In genomic region chr3:122578110-122578740, GRCh38 we compare ENCODE assay signal across 9 cellular contexts. TPM values are rescaled to one million over a fixed set of nuclear protein-coding genes. Genes with fewer than 3 reads are reported as not detected.
DNase-seq lines count a peak whose midpoint lies in the region; ATAC-seq, FAIRE-seq and TF ChIP-seq lines count a peak whose summit lies in the region.
"Had no signal": no experiment of that assay in that cellular context is flagged by ENCODE, and none has a peak within 500 bp of the region (broad histone marks: within the 10 kb centered on the region; RNA-seq: fewer than 3 reads in every experiment).

No MANE protein-coding gene starts in this region.

- CTCF ChIA-PET in endothelial cell of umbilical vein (lab: Charles Lee): interaction anchor here (0.8 to 2.3 kb wide), 7 partner anchors 9 to 1031 kb away, joined by 3 to 8 read pairs (median 3); no protein-coding TSS in a partner anchor

- H3K9me3 ChIP-seq in Loucy (ENCODE audit: insufficient read depth, low read depth, low read length) (peaks cover 15% of the 10 kb centered on the region), endothelial cell of umbilical vein (replicated peaks; ENCODE audit: control insufficient read depth, insufficient read depth, low read length) (no peaks in the 10 kb centered on the region), psoas muscle (peaks cover 13% of the 10 kb centered on the region)

- intact Hi-C loops in endothelial cell of umbilical vein (cut with micrococcal nuclease): no loop called here
- intact Hi-C loops in psoas muscle (cut with DNase I): no loop called here
- intact Hi-C loops in left colon (cut with DNase I, micrococcal nuclease): no loop called here

- H3K4me2 ChIP-seq in Loucy (ENCODE audit: low read depth, low read length, poor library complexity, severe bottlenecking) (peak overlapping the region; percentile 37), endothelial cell of umbilical vein (ENCODE audit: insufficient read depth, low read length) (peak overlapping the region; percentile 60)

- H3K27ac ChIP-seq in endothelial cell of umbilical vein (ENCODE audit: insufficient read depth, low read depth, low read length) (no peak overlapping the region), psoas muscle (no peak overlapping the region)

- DNase-seq in endothelial cell of umbilical vein (ENCODE audit: low read depth, low spot score): no peak
- DNase-seq in psoas muscle: no peak
- no peak for DNase-seq in left colon
- no peak for DNase-seq in HK-2 (ENCODE audit: unreplicated experiment)
- no peak for DNase-seq in urothelium cell line (ENCODE audit: low spot score)

- POLR2A ChIA-PET in endothelial cell of umbilical vein (lab: Charles Lee): interaction anchor here (0.6 kb wide), 1 partner anchor 36 kb away, joined by 13 read pairs; no protein-coding TSS in a partner anchor

- TF ChIP-seq CTCF in Loucy (conservative IDR thresholded peaks at IDR 0.05; ENCODE audit: low read length) (no peak), endothelial cell of umbilical vein (IDR thresholded peaks at IDR 0.05; ENCODE audit: extremely low read depth in 1 of 2, insufficient read depth in 1 of 2, low read depth in 1 of 2, low read length in 2 of 2) (no peak), psoas muscle (IDR thresholded peaks at IDR 0.05) (no peak)

- H3K9ac ChIP-seq in Loucy (ENCODE audit: low read depth, low read length, poor library complexity, severe bottlenecking) (peak overlapping the region; percentile 49), endothelial cell of umbilical vein (replicated peaks; ENCODE audit: extremely low read depth, insufficient read depth, low read length) (no peak overlapping the region)

- H3K9me1 ChIP-seq in endothelial cell of umbilical vein (replicated peaks; ENCODE audit: control insufficient read depth, extremely low read depth, insufficient read depth, low read length): no peaks in the 10 kb centered on the region

- H2AFZ ChIP-seq in Loucy (ENCODE audit: low read length): peak overlapping the region; percentile 75
- peak overlapping the region; percentile 96 for H2AFZ ChIP-seq in endothelial cell of umbilical vein (ENCODE audit: low read depth, low read length)

- ATAC-seq in psoas muscle (peak in 3 of 4 donors; percentile 32 to 77 (median 46)), left colon (no peak), GM21786 (IDR thresholded peaks at IDR 0.05; ENCODE audit: unreplicated experiment) (no peak)

- no TSS peak for BruUV-seq in endothelial cell of umbilical vein (replicated peaks; lab: Mats Ljungman, UMichigan)

- H4K20me1 ChIP-seq in Loucy (ENCODE audit: insufficient read depth, low read length, poor library complexity, severe bottlenecking): no peaks in the 10 kb centered on the region
- H4K20me1 ChIP-seq in endothelial cell of umbilical vein (replicated peaks; ENCODE audit: control insufficient read depth, extremely low read depth, insufficient read depth, low read length): no peaks in the 10 kb centered on the region

- FAIRE-seq in G401.6 (lab: Jason Lieb, UNC) (peak; percentile 8), endothelial cell of umbilical vein (lab: Jason Lieb, UNC) (peak; percentile 12), urothelium cell line (lab: Jason Lieb, UNC) (no peak)
- FAIRE-seq: RCC 7860 had no signal

- H3K4me3 ChIP-seq in Loucy (ENCODE audit: low read length, poor library complexity, severe bottlenecking): peak overlapping the region; percentile 64
- peak overlapping the region in 2 of 3 experiments; percentile 39 to 51 for H3K4me3 ChIP-seq in endothelial cell of umbilical vein (replicated peaks in 1 of 3; ENCODE audit: insufficient read depth in 1 of 3, low read depth in 1 of 3, low read length in 3 of 3)
- H3K4me3 ChIP-seq in psoas muscle: peak overlapping the region; percentile 64

- TF ChIP-seq POLR2A in endothelial cell of umbilical vein (IDR thresholded peaks at IDR 0.05; ENCODE audit: low read depth, low read length): no peak

- H3F3A ChIP-seq in Loucy (ENCODE audit: low read depth): no peaks in the 10 kb centered on the region; the same call in 1 of the 2 replicates

- no peaks in the 10 kb centered on the region for H3K9me2 ChIP-seq in Loucy (replicated peaks; ENCODE audit: low read depth, low read length)

- H3K4me1 ChIP-seq in Loucy (ENCODE audit: insufficient read depth, low read length, poor library complexity, severe bottlenecking) (peaks cover 4% of the 10 kb centered on the region), endothelial cell of umbilical vein (ENCODE audit: control insufficient read depth, extremely low read depth, insufficient read depth, low read length) (peaks cover 7% of the 10 kb centered on the region), psoas muscle (peaks cover 12% of the 10 kb centered on the region)

- WGBS in psoas muscle, 3 donors: 14 to 33% (median 30%) methylated on average over 5 of the region's 5 CpGs

- dilution Hi-C loops in endothelial cell of umbilical vein (cut with MboI; ENCODE audit: extremely low pct_ligation_motif_present, low sequenced_read_pairs): no loop called here

- H3K27me3 ChIP-seq in Loucy (ENCODE audit: insufficient read depth, low read length, poor library complexity, severe bottlenecking): no peaks in the 10 kb centered on the region
- H3K27me3 ChIP-seq in endothelial cell of umbilical vein (ENCODE audit: control insufficient read depth in 2 of 2, insufficient read depth in 2 of 2, low read length in 2 of 2): no peaks in the 10 kb centered on the region
- H3K27me3 ChIP-seq in psoas muscle (ENCODE audit: insufficient read depth in 3 of 3, low read length in 2 of 3): no peaks in the 10 kb centered on the region

- H3K79me2 ChIP-seq in Loucy (ENCODE audit: insufficient read depth, low read length) (no peaks in the 10 kb centered on the region), endothelial cell of umbilical vein (ENCODE audit: control insufficient read depth, insufficient read depth, low read length) (no peaks in the 10 kb centered on the region)

- H3K36me3 ChIP-seq in Loucy (ENCODE audit: insufficient read depth, low read length) (no peaks in the 10 kb centered on the region), endothelial cell of umbilical vein (ENCODE audit: control insufficient read depth in 2 of 2, extremely low read depth in 1 of 2, insufficient read depth in 2 of 2, low read length in 2 of 2) (no peaks in the 10 kb centered on the region), psoas muscle (ENCODE audit: insufficient read depth in 1 of 2, low read depth in 1 of 2) (no peaks in the 10 kb centered on the region)

TF ChIP-seq in endothelial cell of umbilical vein, 7 proteins besides CTCF, POLR2A, EP300 and RAD21:
- TF ChIP-seq FOS (IDR thresholded peaks at IDR 0.05; ENCODE audit: borderline replicate concordance, insufficient read depth, low read length) (no peak), JUN (IDR thresholded peaks at IDR 0.05; ENCODE audit: borderline replicate concordance, insufficient read depth, insufficient read length, low read depth) (no peak), EZH2 (IDR thresholded peaks at IDR 0.05; ENCODE audit: borderline replicate concordance, low read depth, low read length, severe bottlenecking) (no peak), MAX (IDR thresholded peaks at IDR 0.05; ENCODE audit: insufficient read depth, insufficient read length) (no peak), MYC (IDR thresholded peaks at IDR 0.05; ENCODE audit: low read depth, low read length) (no peak), POLR2AphosphoS5 (IDR thresholded peaks at IDR 0.05; ENCODE audit: insufficient read depth, low read depth, low read length) (no peak), GATA2 (IDR thresholded peaks at IDR 0.05; ENCODE audit: insufficient read depth, insufficient read length, low read depth, low read length) (no peak)

RNA-seq across cellular contexts. Expression of gene PARP15, which starts 0.8 kb away (rescaled TPM):
- total RNA-seq in endothelial cell of umbilical vein: 0.99 and 1.4 TPM in 2 replicates
- 0.59 and 0.81 TPM in 2 replicates for polyA plus RNA-seq in endothelial cell of umbilical vein
- 0.24 and 0.26 TPM in 2 replicates for polyA plus RNA-seq in endothelial cell of umbilical vein (2011; cell fraction: cytosol; rRNA removed)
- polyA plus RNA-seq in endothelial cell of umbilical vein (2011; cell fraction: nucleus; rRNA removed): 4.4 and 5.5 TPM in 2 replicates
- polyA plus RNA-seq in endothelial cell of umbilical vein (2012): 1.1 and 1.6 TPM in 2 replicates
- 0.75 and 0.83 TPM in 2 replicates for polyA minus RNA-seq in endothelial cell of umbilical vein
- polyA minus RNA-seq in endothelial cell of umbilical vein (2011; cell fraction: cytosol; rRNA and poly(A)+ RNA removed): not detected
- polyA minus RNA-seq in endothelial cell of umbilical vein (2011; cell fraction: nucleus; rRNA and poly(A)+ RNA removed): 1.4 and 2.2 TPM in 2 replicates
- total RNA-seq in psoas muscle: 1 to 10 TPM in 1 of 4 donors, under 1 TPM in 3; 0.18 to 1.0 (median 0.73) TPM
- under 1 TPM; 0.11 to 0.34 (median 0.25) TPM for polyA plus RNA-seq in psoas muscle
- total RNA-seq in left colon: 1 to 10 TPM in 1 of 2 donors, under 1 TPM in 1; 0.70 to 1.4 TPM

RNA-seq across cellular contexts. Expression of gene DTX3L, which starts 14.1 kb away (rescaled TPM):
- total RNA-seq in endothelial cell of umbilical vein (13.8 and 20.5 TPM in 2 replicates), psoas muscle (10 to 100 TPM; 11.5 to 26.6 (median 12.2) TPM), left colon (10 to 100 TPM; 43.9 to 60.5 TPM)
- polyA plus RNA-seq in endothelial cell of umbilical vein (2.3 and 3.2 TPM in 2 replicates), psoas muscle (1 to 10 TPM; 3.1 to 9.8 (median 3.5) TPM)
- polyA plus RNA-seq in endothelial cell of umbilical vein (2011; cell fraction: cytosol; rRNA removed): 3.7 and 4.0 TPM in 2 replicates
- 2.3 and 2.7 TPM in 2 replicates for polyA plus RNA-seq in endothelial cell of umbilical vein (2011; cell fraction: nucleus; rRNA removed)
- 7.6 and 9.6 TPM in 2 replicates for polyA plus RNA-seq in endothelial cell of umbilical vein (2012)
- 4.8 and 5.6 TPM in 2 replicates for polyA minus RNA-seq in endothelial cell of umbilical vein
- 10.7 TPM for polyA minus RNA-seq in endothelial cell of umbilical vein (2011; cell fraction: cytosol; rRNA and poly(A)+ RNA removed)
- polyA minus RNA-seq in endothelial cell of umbilical vein (2011; cell fraction: nucleus; rRNA and poly(A)+ RNA removed): 2.5 and 3.3 TPM in 2 replicates

RNA-seq across cellular contexts. Expression of gene PARP9, which starts 14.1 kb away (rescaled TPM):
- total RNA-seq in endothelial cell of umbilical vein (9.7 and 12.5 TPM in 2 replicates), psoas muscle (10 to 100 TPM in 3 of 4 donors, 1 to 10 TPM in 1; 8.9 to 18.9 (median 12.6) TPM), left colon (10 to 100 TPM; 22.4 to 48.2 TPM)
- polyA plus RNA-seq in endothelial cell of umbilical vein (10.1 and 10.4 TPM in 2 replicates), psoas muscle (10 to 100 TPM in 1 of 3 donors, 1 to 10 TPM in 2; 6.5 to 12.3 (median 7.8) TPM)
- 9.4 and 10.7 TPM in 2 replicates for polyA plus RNA-seq in endothelial cell of umbilical vein (2011; cell fraction: cytosol; rRNA removed)
- 12.6 and 13.8 TPM in 2 replicates for polyA plus RNA-seq in endothelial cell of umbilical vein (2011; cell fraction: nucleus; rRNA removed)
- 10.1 and 11.4 TPM in 2 replicates for polyA plus RNA-seq in endothelial cell of umbilical vein (2012)
- polyA minus RNA-seq in endothelial cell of umbilical vein: 10.4 and 10.8 TPM in 2 replicates
- polyA minus RNA-seq in endothelial cell of umbilical vein (2011; cell fraction: cytosol; rRNA and poly(A)+ RNA removed): 3.9 TPM
- 4.8 and 5.0 TPM in 2 replicates for polyA minus RNA-seq in endothelial cell of umbilical vein (2011; cell fraction: nucleus; rRNA and poly(A)+ RNA removed)

Comparison
In these comparisons a context has a peak if more than half of its experiments do, and no peak if none do; other contexts are left out.
1. ATAC-seq: peak in psoas muscle (3 of 4); none in left colon (single experiment) and GM21786 (single experiment).
2. Peak in every context shown above with its lines, with median percentiles within 50 percentile points of each other: H3K4me3 ChIP-seq.